In genomic region chr12:109121346-109121880, GRCh38 we compare ENCODE assay signal across 29 cellular contexts.
"Had no signal": no experiment of that assay in that cellular context is flagged by ENCODE, and none has a peak within 500 bp of the region (broad histone marks: within the 10 kb centered on the region; RNA-seq: fewer than 3 reads in every experiment).

No MANE protein-coding gene starts in this region.

- ATAC-seq: activated T-cell treated with anti-CD3 and anti-CD28 coated beads, Interleukin-2, amount 50 U/mL, for 72 hours; SK-N-SH treated with all-trans-retinoic acid at 6 μM for 48 hours; WTC11 had no signal

- H3K9me3 ChIP-seq: MG63, Peyer's patch, SJSA1 had no signal

- DNase-seq: activated CD4-positive, alpha-beta T cell treated with anti-CD3 and anti-CD28 coated beads for 48 hours; activated CD4-positive, alpha-beta T cell treated with anti-CD3 and anti-CD28 coated beads, Interleukin-2, amount 50 U/mL, for 4 hours; activated CD4-positive, CD25-positive, alpha-beta regulatory T cell treated with anti-CD3 and anti-CD28 coated beads, Interleukin-2, amount 50 U/mL, for 72 hours; activated CD8-positive, alpha-beta memory T cell treated with anti-CD3 and anti-CD28 coated beads for 24 hours; activated gamma-delta T cell treated with Interleukin-2 at 50 U/mL for 16 hours; activated naive CD4-positive, alpha-beta T cell treated with anti-CD3 and anti-CD28 coated beads, Interleukin-2, amount 10 ng/mL, durations not matched to agents 7 days and 5 days; activated naive CD8-positive, alpha-beta T cell treated with anti-CD3 and anti-CD28 coated beads for 36 hours; activated T-cell treated with anti-CD3 and anti-CD28 coated beads, Interleukin-2, amount 50 U/mL, for 72 hours; brain microvascular endothelial cell; MG63; MV-4-11; NCI-H1092 treated with DMSO at 0.1 percent for 48 hours; NCI-H1417 treated with DMSO at 0.1 percent for 48 hours; NCI-H1694; NCI-H2029; NCI-H2107; NCI-H2171 treated with DMSO at 0.1 percent for 48 hours; NCI-H226; NCI-H526; NCI-H774; NK-92 treated with Interleukin-12 subunit alpha and Interleukin-12 subunit beta, amount 100 ng/mL, for 24 hours; Right ventricle myocardium superior; SW 1271 had no signal

- H3K4me3 ChIP-seq: MG63, Peyer's patch, SJSA1 had no signal

- H3K27me3 ChIP-seq: brain microvascular endothelial cell, MG63, Peyer's patch, SJSA1 had no signal

- H3K27me3 Mint-ChIP-seq: activated naive CD4-positive, alpha-beta T cell treated with anti-CD3 and anti-CD28 coated beads, Interleukin-2, amount 10 ng/mL, durations not matched to agents 7 days and 5 days; activated naive CD8-positive, alpha-beta T cell treated with anti-CD3 and anti-CD28 coated beads for 36 hours had no signal

- H3K4me1 ChIP-seq: SJSA1 had no signal

- H3K36me3 ChIP-seq: brain microvascular endothelial cell, MG63, SJSA1 had no signal

- H3K4me3 Mint-ChIP-seq: activated naive CD4-positive, alpha-beta T cell treated with anti-CD3 and anti-CD28 coated beads, Interleukin-2, amount 10 ng/mL, durations not matched to agents 7 days and 5 days; activated naive CD8-positive, alpha-beta T cell treated with anti-CD3 and anti-CD28 coated beads for 36 hours; activated T-cell treated with anti-CD3 and anti-CD28 coated beads, Interleukin-2, amount 50 U/mL, for 72 hours; WTC11 had no signal

- H3K9me3 Mint-ChIP-seq: activated naive CD4-positive, alpha-beta T cell treated with anti-CD3 and anti-CD28 coated beads, Interleukin-2, amount 10 ng/mL, durations not matched to agents 7 days and 5 days; activated naive CD8-positive, alpha-beta T cell treated with anti-CD3 and anti-CD28 coated beads for 36 hours; activated T-cell treated with anti-CD3 and anti-CD28 coated beads, Interleukin-2, amount 50 U/mL, for 72 hours; activated T-helper 2 cell treated with anti-CD3 and anti-CD28 coated beads, Interferon-gamma antibody, Interleukin-2, Interleukin-4, amounts not matched to agents 10 μg/mL and 5 μg/mL and 100 μg/mL, durations not matched to agents 14 hours and 24 hours and 36 hours; WTC11 had no signal

- H3K27ac ChIP-seq: brain microvascular endothelial cell, Peyer's patch, RWPE1, SJSA1 had no signal

- H3K27ac Mint-ChIP-seq: activated naive CD4-positive, alpha-beta T cell treated with anti-CD3 and anti-CD28 coated beads, Interleukin-2, amount 10 ng/mL, durations not matched to agents 7 days and 5 days; activated naive CD8-positive, alpha-beta T cell treated with anti-CD3 and anti-CD28 coated beads for 36 hours; activated T-cell treated with anti-CD3 and anti-CD28 coated beads, Interleukin-2, amount 50 U/mL, for 72 hours; activated T-helper 2 cell treated with anti-CD3 and anti-CD28 coated beads, Interferon-gamma antibody, Interleukin-2, Interleukin-4, amounts not matched to agents 10 μg/mL and 5 μg/mL and 100 μg/mL, durations not matched to agents 14 hours and 24 hours and 36 hours; WTC11 had no signal

- H3K4me1 Mint-ChIP-seq: activated naive CD4-positive, alpha-beta T cell treated with anti-CD3 and anti-CD28 coated beads, Interleukin-2, amount 10 ng/mL, durations not matched to agents 7 days and 5 days; activated naive CD8-positive, alpha-beta T cell treated with anti-CD3 and anti-CD28 coated beads for 36 hours had no signal
